In genomic region chr7:44867073-44867990, GRCh38 we compare ENCODE assay signal across 1 cellular context.
TF ChIP-seq lines count a peak whose summit lies in the region.

No MANE protein-coding gene starts in this region.

TF ChIP-seq in HepG2, 621 proteins besides CTCF, POLR2A, EP300 and RAD21 (continued from another document):
- TF ChIP-seq ZNF234 (CRISPR knock-in tag; conservative IDR thresholded peaks at IDR 0.05) (no peak), EHMT2 (IDR thresholded peaks at IDR 0.05; ENCODE audit: borderline replicate concordance, low read depth, low read length) (no peak), STAG1 (CRISPR knock-in tag; IDR thresholded peaks at IDR 0.05) (no peak), CREB1 (IDR thresholded peaks at IDR 0.05) (peak; percentile 68), CREB1 (CRISPR knock-in tag; IDR thresholded peaks at IDR 0.05) (no peak), FLYWCH1 (CRISPR knock-in tag; IDR thresholded peaks at IDR 0.05) (no peak), ZMYM2 (CRISPR knock-in tag; IDR thresholded peaks at IDR 0.05) (no peak), ARID4A (CRISPR knock-in tag; IDR thresholded peaks at IDR 0.05; ENCODE audit: borderline replicate concordance) (no peak)
